Comparison of ENCODE assay signal across 1 cellular context in genomic region chr1:174160603-174161002, GRCh38.
TF ChIP-seq lines count a peak whose summit lies in the region.

No MANE protein-coding gene starts in this region.

TF ChIP-seq in WTC11, 78 proteins besides CTCF, POLR2A, EP300 and RAD21 (continued from another document):
- TF ChIP-seq CREB1 (CRISPR knock-in tag; IDR thresholded peaks at IDR 0.05): no peak
